ENCODE assay signal across 16 cellular contexts in genomic region chr10:79045566-79046175, GRCh38. TPM values are rescaled to one million over a fixed set of nuclear protein-coding genes. Genes with fewer than 3 reads are reported as not detected.
DNase-seq lines count a peak whose midpoint lies in the region; ATAC-seq and TF ChIP-seq lines count a peak whose summit lies in the region.
"Had no signal": no experiment of that assay in that cellular context is flagged by ENCODE, and none has a peak within 500 bp of the region (broad histone marks: within the 10 kb centered on the region; RNA-seq: fewer than 3 reads in every experiment).

No MANE protein-coding gene starts in this region.

- TF ChIP-seq CTCF in left ventricle myocardium inferior (IDR thresholded peaks at IDR 0.05; ENCODE audit: borderline replicate concordance) (no peak), heart right ventricle (IDR thresholded peaks at IDR 0.05) (no peak), mucosa of descending colon (IDR thresholded peaks at IDR 0.05) (no peak), GM13977 (IDR thresholded peaks at IDR 0.05; ENCODE audit: extremely low read depth, insufficient read depth, missing control alignments) (no peak)

- ATAC-seq in heart right ventricle: no peak
- ATAC-seq in activated T-helper 17 cell treated with anti-CD3 and anti-CD28 coated beads, Interleukin-2, amount 50 U/mL, for 72 hours (replicated peaks): no peak
- no peak for ATAC-seq in mucosa of descending colon
- no peak for ATAC-seq in HG03139 (IDR thresholded peaks at IDR 0.05; ENCODE audit: unreplicated experiment)
- ATAC-seq in GM18867 (IDR thresholded peaks at IDR 0.05; ENCODE audit: unreplicated experiment): no peak
- ATAC-seq: left lung had no signal

- no peak overlapping the region for H3K4me3 Mint-ChIP-seq in activated T-helper 17 cell treated with anti-CD3 and anti-CD28 coated beads, Interleukin-2, amount 50 U/mL, for 72 hours

- no peaks in the 10 kb centered on the region for H3K27me3 Mint-ChIP-seq in activated T-helper 17 cell treated with anti-CD3 and anti-CD28 coated beads, Interleukin-2, amount 50 U/mL, for 72 hours

- H3K27me3 ChIP-seq in left ventricle myocardium inferior (ENCODE audit: low read depth): no peaks in the 10 kb centered on the region
- H3K27me3 ChIP-seq in heart right ventricle: no peaks in the 10 kb centered on the region
- H3K27me3 ChIP-seq: dorsolateral prefrontal cortex, left lung had no signal

- H3K36me3 ChIP-seq in left ventricle myocardium inferior (no peaks in the 10 kb centered on the region), heart right ventricle (no peaks in the 10 kb centered on the region), mucosa of descending colon (ENCODE audit: low read depth) (no peaks in the 10 kb centered on the region)
- H3K36me3 ChIP-seq: left lung, thoracic aorta had no signal

- in situ Hi-C loops in GM13977 (cut with MboI; ENCODE audit: low pct_unique_long_range_greater_than_20kb, low sequenced_read_pairs, unreplicated experiment): no loop called here

- peak overlapping the region; percentile 43 for H3K27ac Mint-ChIP-seq in activated T-helper 17 cell treated with anti-CD3 and anti-CD28 coated beads, Interleukin-2, amount 50 U/mL, for 72 hours

- peaks cover 44% of the 10 kb centered on the region for H3K4me1 Mint-ChIP-seq in activated T-helper 17 cell treated with anti-CD3 and anti-CD28 coated beads, Interleukin-2, amount 50 U/mL, for 72 hours

- H3K27ac ChIP-seq in left ventricle myocardium inferior (replicated peaks) (no peak overlapping the region), heart right ventricle (no peak overlapping the region)
- H3K27ac ChIP-seq: dorsolateral prefrontal cortex, GM23248, thoracic aorta had no signal

- 83 to 84% methylated on average over 9 of the region's 9 CpGs for WGBS in heart right ventricle, 2 donors

- no peaks in the 10 kb centered on the region for H3K9me3 ChIP-seq in left ventricle myocardium inferior (replicated peaks)
- peaks cover 0 to 4% (median 0%) of the 10 kb centered on the region in 11 donors for H3K9me3 ChIP-seq in heart right ventricle
- H3K9me3 ChIP-seq in mucosa of descending colon: no peaks in the 10 kb centered on the region
- H3K9me3 ChIP-seq: left lung, thoracic aorta had no signal

- DNase-seq in left ventricle myocardium inferior: peak; percentile 5
- no peak for DNase-seq in heart right ventricle
- peak in 2 of 3 donors; percentile 12 to 22 for DNase-seq in mucosa of descending colon
- no peak for DNase-seq in GM13977 (ENCODE audit: low spot score)
- DNase-seq: AML-193, GM23248, Kasumi-1, NCI-H1092, NCI-H2029 treated with DMSO at 0.1 percent for 48 hours, retina had no signal

- H3K4me1 ChIP-seq in left ventricle myocardium inferior (peaks cover 17% of the 10 kb centered on the region), heart right ventricle (peaks cover 0 to 33% (median 9%) of the 10 kb centered on the region in 9 donors), mucosa of descending colon (ENCODE audit: low read depth) (peaks cover 30% of the 10 kb centered on the region)

- H3K4me3 ChIP-seq in left ventricle myocardium inferior (no peak overlapping the region), heart right ventricle (no peak overlapping the region), mucosa of descending colon (no peak overlapping the region)
- H3K4me3 ChIP-seq: dorsolateral prefrontal cortex, GM23248, left lung, thoracic aorta had no signal

- no peaks in the 10 kb centered on the region for H3K9me3 Mint-ChIP-seq in activated T-helper 17 cell treated with anti-CD3 and anti-CD28 coated beads, Interleukin-2, amount 50 U/mL, for 72 hours

- intact Hi-C loops in left ventricle myocardium inferior (cut with micrococcal nuclease): no loop called here
- intact Hi-C loops in heart right ventricle (cut with DNase I): loop anchor here in 2 of 10 donors (5.0 to 10.0 kb wide), 2 partner anchors 181 to 1538 kb away; no protein-coding TSS in a partner anchor
- intact Hi-C loops in mucosa of descending colon (cut with DNase I, micrococcal nuclease): no loop called here

- no peaks in the 10 kb centered on the region for H3K36me3 Mint-ChIP-seq in activated T-helper 17 cell treated with anti-CD3 and anti-CD28 coated beads, Interleukin-2, amount 50 U/mL, for 72 hours (ENCODE audit: low read depth)

RNA-seq across cellular contexts. Expression of gene ZMIZ1, which starts 23.1 kb away (rescaled TPM):
- total RNA-seq in left ventricle myocardium inferior (55.9 TPM), heart right ventricle (10 to 100 TPM; 40.4 to 61.5 (median 50.8) TPM), mucosa of descending colon (100 to 1,000 TPM in 1 of 3 donors, 10 to 100 TPM in 2; 61.4 to 103 (median 89.1) TPM)
- polyA plus RNA-seq in heart right ventricle: 10 to 100 TPM; 24.2 to 26.8 TPM
- total RNA-seq in activated T-helper 17 cell treated with anti-CD3 and anti-CD28 coated beads, Interleukin-2, amount 50 U/mL, for 72 hours: 10 to 100 TPM; 32.9 to 82.6 TPM

Comparison
In these comparisons a context has a peak if more than half of its experiments do, and no peak if none do; other contexts are left out.
1. DNase-seq: peak in left ventricle myocardium inferior (single experiment) and mucosa of descending colon (2 of 3); none in heart right ventricle (0 of 2) and GM13977 (single experiment).